In genomic region chr1:155218854-155219591, GRCh38 we compare ENCODE assay signal across 1 cellular context.
TF ChIP-seq lines count a peak whose summit lies in the region.

No MANE protein-coding gene starts in this region.

TF ChIP-seq in HEK293, 187 proteins besides CTCF, POLR2A, EP300 and RAD21 (continued from another document):
- TF ChIP-seq SP7 (tag by site-specific recombination; IDR thresholded peaks at IDR 0.05), result 0 out of 2 replicates have a peak, but pooled peaks have one; percentile 18
- TF ChIP-seq FEZF1 (tag by site-specific recombination; IDR thresholded peaks at IDR 0.05), result no peak
- no peak for TF ChIP-seq MYNN (tag by site-specific recombination; IDR thresholded peaks at IDR 0.05; ENCODE audit: borderline replicate concordance)
- TF ChIP-seq ZNF600 (tag by site-specific recombination; IDR thresholded peaks at IDR 0.05), result peak; percentile 77
- TF ChIP-seq ZNF626 (tag by site-specific recombination; IDR thresholded peaks at IDR 0.05), result no peak
- TF ChIP-seq OVOL3 (tag by site-specific recombination; IDR thresholded peaks at IDR 0.05), result peak; percentile 34; the same call in 1 of the 2 replicates
- no peak for TF ChIP-seq ZNF10 (tag by site-specific recombination; IDR thresholded peaks at IDR 0.05)
- TF ChIP-seq ZNF792 (tag by site-specific recombination; IDR thresholded peaks at IDR 0.05), result no peak
- TF ChIP-seq ZNF37A (tag by site-specific recombination; IDR thresholded peaks at IDR 0.05), result no peak
- peak; percentile 59; the same call in 1 of the 2 replicates for TF ChIP-seq ZNF518A (tag by site-specific recombination; conservative IDR thresholded peaks at IDR 0.05; ENCODE audit: low read depth)
- no peak for TF ChIP-seq ELK4 (IDR thresholded peaks at IDR 0.05; ENCODE audit: borderline replicate concordance, low read depth, low read length)
- TF ChIP-seq ZNF112 (tag by site-specific recombination; IDR thresholded peaks at IDR 0.05), result no peak
- TF ChIP-seq PATZ1 (tag by site-specific recombination; IDR thresholded peaks at IDR 0.05), result 0 out of 2 replicates have a peak, but pooled peaks have one; percentile 15
TF ChIP-seq in HEK293: peak in this region for 21.
